Comparison of ENCODE assay signal across 24 cellular contexts in genomic region chrX:25025615-25026014, GRCh38. TPM values are rescaled to one million over a fixed set of nuclear protein-coding genes. Genes with fewer than 3 reads are reported as not detected.
DNase-seq lines count a peak whose midpoint lies in the region; ATAC-seq, FAIRE-seq and TF ChIP-seq lines count a peak whose summit lies in the region.
"Had no signal": no experiment of that assay in that cellular context is flagged by ENCODE, and none has a peak within 500 bp of the region (broad histone marks: within the 10 kb centered on the region; RNA-seq: fewer than 3 reads in every experiment).

No MANE protein-coding gene starts in this region.

- 66% methylated on average over 2 of the region's 2 CpGs for WGBS in mammary epithelial cell (ENCODE audit: low coverage, missing lambda C conversion rate)

- H3K4me3 ChIP-seq in mammary epithelial cell (replicated peaks in 1 of 3; ENCODE audit: insufficient read depth in 1 of 3, low read depth in 2 of 3, low read length in 3 of 3) (no peak overlapping the region), breast epithelium (no peak overlapping the region), bronchial epithelial cell (ENCODE audit: low read depth, low read length) (no peak overlapping the region)
- H3K4me3 ChIP-seq: A549, GM23248, HAP-1 had no signal

- no peaks in the 10 kb centered on the region for H3K79me2 ChIP-seq in mammary epithelial cell (ENCODE audit: insufficient read depth, low read length)

- ATAC-seq in GM21367 (IDR thresholded peaks at IDR 0.05; ENCODE audit: unreplicated experiment): no peak
- ATAC-seq: A549, HepG2 had no signal

- no peaks in the 10 kb centered on the region for H3K9me3 ChIP-seq in mammary epithelial cell (replicated peaks; ENCODE audit: insufficient read depth, low read length)
- no peaks in the 10 kb centered on the region for H3K9me3 ChIP-seq in breast epithelium
- H3K9me3 ChIP-seq: A549, HAP-1 had no signal

- FAIRE-seq in bronchial epithelial cell (lab: Jason Lieb, UNC): no peak
- FAIRE-seq: A549, GM12892, GM18507, HepG2 had no signal

- BruUV-seq in mammary epithelial cell (replicated peaks; lab: Mats Ljungman, UMichigan): no TSS peak

- H3K27ac ChIP-seq in mammary epithelial cell (ENCODE audit: insufficient read depth, low read depth, low read length) (no peak overlapping the region), breast epithelium (no peak overlapping the region)
- H3K27ac ChIP-seq: 22Rv1, A549, C4-2B, GM23248 had no signal

- no peak overlapping the region for H3K4me3 Mint-ChIP-seq in CD14-positive monocyte
- H3K4me3 Mint-ChIP-seq: CD4-positive, alpha-beta memory T cell had no signal

- H2AFZ ChIP-seq in mammary epithelial cell (ENCODE audit: low read depth, low read length): peak overlapping the region; percentile 59
- H2AFZ ChIP-seq: GM23248 had no signal

- dilution Hi-C loops in mammary epithelial cell (cut with HindIII; ENCODE audit: low sequenced_read_pairs): no loop called here

- H3K4me1 Mint-ChIP-seq in CD14-positive monocyte: peaks cover 17% of the 10 kb centered on the region

- CTCF ChIA-PET in mammary epithelial cell (lab: Charles Lee; ENCODE audit: low non-redundant PET): no interaction called here

- intact Hi-C loops in mammary epithelial cell (cut with micrococcal nuclease): loop anchor here (10.0 kb wide), 1 partner anchor 271 kb away; no protein-coding TSS in a partner anchor
- intact Hi-C loops in breast epithelium (cut with DNase I; ENCODE audit: low total_unique reads): no loop called here
- intact Hi-C loops in CD14-positive monocyte (cut with micrococcal nuclease): no loop called here

- peaks cover 0 to 8% of the 10 kb centered on the region in 2 donors for H3K36me3 Mint-ChIP-seq in CD14-positive monocyte
- H3K36me3 Mint-ChIP-seq: CD4-positive, alpha-beta memory T cell had no signal

- H3K9me3 Mint-ChIP-seq in CD14-positive monocyte: peaks cover 0 to 16% (median 10%) of the 10 kb centered on the region in 7 donors

- H3K27me3 Mint-ChIP-seq in CD14-positive monocyte (ENCODE audit: low read depth in 3 of 3): peaks cover 47 to 68% (median 64%) of the 10 kb centered on the region in 3 donors

- TF ChIP-seq CTCF in mammary epithelial cell (conservative IDR thresholded peaks at IDR 0.05 in 1 of 2, IDR thresholded peaks at IDR 0.05 in 1 of 2; ENCODE audit: extremely low read depth in 1 of 2, insufficient read depth in 1 of 2, low read depth in 1 of 2, low read length in 2 of 2) (no peak), breast epithelium (IDR thresholded peaks at IDR 0.05) (no peak), bronchial epithelial cell (IDR thresholded peaks at IDR 0.05; ENCODE audit: insufficient read depth, low read length, severe bottlenecking) (no peak), CD14-positive monocyte (IDR thresholded peaks at IDR 0.05) (no peak)

- H3K36me3 ChIP-seq in mammary epithelial cell (ENCODE audit: insufficient read depth, low read length): no peaks in the 10 kb centered on the region
- H3K36me3 ChIP-seq in breast epithelium: no peaks in the 10 kb centered on the region
- H3K36me3 ChIP-seq in bronchial epithelial cell (ENCODE audit: control insufficient read depth, insufficient read depth, low read length): no peaks in the 10 kb centered on the region
- H3K36me3 ChIP-seq: HAP-1 had no signal

- H3K9ac ChIP-seq in mammary epithelial cell (ENCODE audit: insufficient read depth, low read length): no peak overlapping the region
- H3K9ac ChIP-seq: GM23248 had no signal

- no peak overlapping the region for H3K4me2 ChIP-seq in mammary epithelial cell (ENCODE audit: insufficient read depth, low read depth, low read length)
- H3K4me2 ChIP-seq: A549 had no signal

- H3K27me3 ChIP-seq in mammary epithelial cell (ENCODE audit: insufficient read depth, low read length) (peaks cover 3% of the 10 kb centered on the region), breast epithelium (peaks cover 7 to 58% of the 10 kb centered on the region in 2 donors), bronchial epithelial cell (ENCODE audit: control insufficient read depth, insufficient read depth, low read length) (peaks cover 13% of the 10 kb centered on the region)

- peaks cover 21% of the 10 kb centered on the region for H3K4me1 ChIP-seq in mammary epithelial cell (ENCODE audit: insufficient read depth, low read length)
- H3K4me1 ChIP-seq in breast epithelium: no peaks in the 10 kb centered on the region

- TF ChIP-seq POLR2A in breast epithelium (IDR thresholded peaks at IDR 0.05): no peak

- in situ Hi-C loops in mammary epithelial cell (cut with MboI; ENCODE audit: low sequenced_read_pairs in 2 of 2): no loop called here

- H3K27ac Mint-ChIP-seq in CD14-positive monocyte: no peak overlapping the region
- H3K27ac Mint-ChIP-seq: CD4-positive, alpha-beta memory T cell had no signal

- DNase-seq in mammary epithelial cell: peak; percentile 69
- DNase-seq in breast epithelium (ENCODE audit: low spot score in 2 of 2): no peak
- DNase-seq in bronchial epithelial cell (ENCODE audit: low read depth): peak; percentile 61
- DNase-seq in islet precursor cell: peak; percentile 66
- no peak for DNase-seq in CD14-positive monocyte (ENCODE audit: low spot score)
- DNase-seq in T-helper 2 cell: no peak
- DNase-seq in superior temporal gyrus (ENCODE audit: extremely low spot score): no peak
- DNase-seq: AML-193; CD4-positive, alpha-beta memory T cell; DMS153; DMS79; GDM1; GM23248 had no signal

- H4K20me1 ChIP-seq in mammary epithelial cell (ENCODE audit: insufficient read depth, low read length): no peaks in the 10 kb centered on the region

RNA-seq across cellular contexts. Expression of gene ARX, which starts 9.8 kb away (rescaled TPM):
- total RNA-seq in mammary epithelial cell (not detected), breast epithelium (under 1 TPM in 1 of 3 donors, not detected in 2; 0.33 TPM), bronchial epithelial cell (not detected in 2 replicates)
- polyA plus RNA-seq in mammary epithelial cell (not detected), CD14-positive monocyte (not detected)
- polyA minus RNA-seq in mammary epithelial cell: not detected
- total RNA-seq: CD4-positive, alpha-beta memory T cell; Daoy; GM23248; H4; HepG2 had no signal
- polyA plus RNA-seq: BJ; CD4-positive, alpha-beta memory T cell; GM23248; HepG2 had no signal

Comparison
In these comparisons a context has a peak if more than half of its experiments do, and no peak if none do; other contexts are left out.
1. DNase-seq: peak in mammary epithelial cell (single experiment), bronchial epithelial cell (single experiment) and islet precursor cell (single experiment); none in breast epithelium (0 of 2), CD14-positive monocyte (single experiment), T-helper 2 cell (0 of 5) and superior temporal gyrus (single experiment).